ENCODE assay signal across 20 cellular contexts in the genomic region with DNA sequence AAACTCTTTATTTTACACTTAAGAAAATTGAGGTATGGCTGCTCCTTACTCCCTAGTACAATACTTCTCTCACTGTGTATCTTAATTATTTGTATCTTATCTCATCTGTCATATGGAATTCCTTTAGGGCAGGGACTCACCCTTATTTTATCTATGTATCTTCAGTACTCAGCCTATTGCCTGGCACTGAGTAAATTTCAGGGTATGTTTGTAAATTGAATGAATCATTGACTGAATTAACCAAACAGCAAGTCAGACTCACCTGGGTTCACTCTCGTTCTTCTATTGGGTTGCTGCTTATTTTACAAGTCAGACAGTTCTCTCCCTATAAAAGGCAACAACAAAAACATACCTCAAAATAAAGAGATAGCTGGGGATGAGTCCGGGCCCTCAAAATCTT.
A peak's percentile ranks its signal among the peaks of the same experiment; 100 is the strongest.
DNase-seq lines count a peak whose midpoint lies in the region; ATAC-seq and TF ChIP-seq lines count a peak whose summit lies in the region.
"Had no signal": no experiment of that assay in that cellular context is flagged by ENCODE, and none has a peak within 500 bp of the region (broad histone marks: within the 10 kb centered on the region; RNA-seq: fewer than 3 reads in every experiment).

No MANE protein-coding gene starts in this region.

- H3K27ac ChIP-seq in OCI-LY1 (ENCODE audit: low read depth, low read length, poor library complexity, severe bottlenecking) (peak overlapping the region; percentile 61), epithelial cell of prostate (no peak overlapping the region), smooth muscle cell (ENCODE audit: low read depth) (peak overlapping the region; percentile 10)
- H3K27ac ChIP-seq: SK-N-MC had no signal

- H3K27me3 ChIP-seq in OCI-LY1 (ENCODE audit: insufficient read depth, low read length): no peaks in the 10 kb centered on the region
- no peaks in the 10 kb centered on the region for H3K27me3 ChIP-seq in smooth muscle cell (ENCODE audit: low read depth)

- H3K4me1 ChIP-seq in OCI-LY1 (ENCODE audit: insufficient read depth, low read length, severe bottlenecking) (peaks cover 69% of the 10 kb centered on the region), smooth muscle cell (ENCODE audit: low read depth) (peaks cover 25% of the 10 kb centered on the region)

- TF ChIP-seq CTCF in OCI-LY1 (IDR thresholded peaks at IDR 0.05; ENCODE audit: low read length): no peak
- no peak for TF ChIP-seq CTCF in smooth muscle cell (IDR thresholded peaks at IDR 0.05; ENCODE audit: borderline replicate concordance, insufficient read depth, poor library complexity, severe bottlenecking)

- H3K4me3 ChIP-seq in OCI-LY1 (ENCODE audit: low read depth, low read length, poor library complexity, severe bottlenecking) (no peak overlapping the region), smooth muscle cell (no peak overlapping the region)
- H3K4me3 ChIP-seq: GM12878, SK-N-MC had no signal

- no peaks in the 10 kb centered on the region for H3K9me2 ChIP-seq in OCI-LY1 (ENCODE audit: low read depth, low read length)

- H3K9me3 ChIP-seq in OCI-LY1 (ENCODE audit: low read length) (no peaks in the 10 kb centered on the region), smooth muscle cell (replicated peaks; ENCODE audit: low read depth) (no peaks in the 10 kb centered on the region)

- WGBS in smooth muscle cell (ENCODE audit: low lambda C conversion rate): 75% methylated on average over 2 of the region's 2 CpGs

- H3K79me2 ChIP-seq in OCI-LY1 (ENCODE audit: insufficient read depth, low read length) (peaks cover 21% of the 10 kb centered on the region), smooth muscle cell (ENCODE audit: low read depth) (peaks cover 97% of the 10 kb centered on the region)

- DNase-seq in DMS53 (lab: John Stamatoyannopoulos, UW) (peak; percentile 37), epithelial cell of prostate (ENCODE audit: low read depth, low spot score) (peak; percentile 48), smooth muscle cell (lab: John Stamatoyannopoulos, UW; ENCODE audit: unreplicated experiment) (no peak), NCI-H2029 (lab: John Stamatoyannopoulos, UW) (no peak)
- DNase-seq: ACHN; CD4-positive, alpha-beta T cell; DND-41; GDM1; H7; IMR-90; NCI-H1417; NCI-H187 treated with DMSO at 0.1 percent for 48 hours; NCI-H69; Right ventricle myocardium superior; T-cell had no signal

- ATAC-seq in GM21529 (IDR thresholded peaks at IDR 0.05; ENCODE audit: unreplicated experiment) (no peak), GM18858 (IDR thresholded peaks at IDR 0.05; ENCODE audit: unreplicated experiment) (no peak)
- ATAC-seq: GM12878, T-cell had no signal

- no peaks in the 10 kb centered on the region; the same call in 1 of the 2 replicates for H3F3A ChIP-seq in OCI-LY1 (ENCODE audit: insufficient read depth, low read length)
- H3F3A ChIP-seq in smooth muscle cell (ENCODE audit: low read depth): peaks cover 10% of the 10 kb centered on the region

- H4K20me1 ChIP-seq in OCI-LY1 (ENCODE audit: insufficient read depth, low read length) (no peaks in the 10 kb centered on the region), smooth muscle cell (ENCODE audit: low read depth) (peaks cover 51% of the 10 kb centered on the region)

- H3K4me2 ChIP-seq in OCI-LY1 (ENCODE audit: low read length) (no peak overlapping the region), smooth muscle cell (no peak overlapping the region)

- H2AFZ ChIP-seq in OCI-LY1 (ENCODE audit: low read length) (no peak overlapping the region), smooth muscle cell (ENCODE audit: low read depth) (no peak overlapping the region)

- no peaks in the 10 kb centered on the region for H3K36me3 ChIP-seq in OCI-LY1 (ENCODE audit: insufficient read depth, low read length)
- no peaks in the 10 kb centered on the region for H3K36me3 ChIP-seq in smooth muscle cell (ENCODE audit: low read depth)

- H3K9ac ChIP-seq in OCI-LY1 (ENCODE audit: low read length) (no peak overlapping the region), smooth muscle cell (ENCODE audit: low read depth) (no peak overlapping the region)

Comparison
In these comparisons a context has a peak if more than half of its experiments do, and no peak if none do; other contexts are left out.
1. DNase-seq: peak in DMS53 (single experiment) and epithelial cell of prostate (single experiment); none in smooth muscle cell (single experiment) and NCI-H2029 (single experiment).